In genomic region chr17:38877130-38877851, GRCh38 we compare ENCODE assay signal across 8 cellular contexts. TPM values are rescaled to one million over a fixed set of nuclear protein-coding genes. Genes with fewer than 3 reads are reported as not detected.
DNase-seq lines count a peak whose midpoint lies in the region; ATAC-seq and TF ChIP-seq lines count a peak whose summit lies in the region.

No MANE protein-coding gene starts in this region.

- no peaks in the 10 kb centered on the region for H3K27me3 ChIP-seq in SU-DHL-6 (ENCODE audit: low read length)
- no peaks in the 10 kb centered on the region for H3K27me3 ChIP-seq in gastroesophageal sphincter
- no peaks in the 10 kb centered on the region for H3K27me3 ChIP-seq in thoracic aorta (replicated peaks; ENCODE audit: insufficient read depth)
- no peaks in the 10 kb centered on the region for H3K27me3 ChIP-seq in aorta (ENCODE audit: control insufficient read depth in 1 of 2, insufficient read depth in 2 of 2, low read length in 1 of 2)

- peak overlapping the region; percentile 31 for H3K4me2 ChIP-seq in SU-DHL-6 (ENCODE audit: low read depth, low read length, poor library complexity, severe bottlenecking)

- DNase-seq in activated CD4-positive, alpha-beta T cell treated with anti-CD3 and anti-CD28 coated beads, Interleukin-2, amount 50 U/mL, for 1 hour, result peak; percentile 38
- no peak for DNase-seq in activated CD4-positive, alpha-beta T cell treated with anti-CD3 and anti-CD28 coated beads for 48 hours
- DNase-seq in thoracic aorta (ENCODE audit: low spot score), result no peak
- DNase-seq in aorta, result no peak
- DNase-seq in NCI-H187 (lab: John Stamatoyannopoulos, UW), result no peak

- no peak overlapping the region for H3K4me3 ChIP-seq in SU-DHL-6 (ENCODE audit: insufficient read depth, low read length, poor library complexity, severe bottlenecking)
- peak overlapping the region in 1 of 2 donors; percentile 1 for H3K4me3 ChIP-seq in gastroesophageal sphincter
- no peak overlapping the region for H3K4me3 ChIP-seq in thoracic aorta
- no peak overlapping the region for H3K4me3 ChIP-seq in aorta (ENCODE audit: low read length in 2 of 2)

- H4K20me1 ChIP-seq in SU-DHL-6 (ENCODE audit: low read depth, low read length), result no peaks in the 10 kb centered on the region

- intact Hi-C loops in aorta (cut with DNase I), result loop anchor here in 1 of 2 donors (5.0 to 10.0 kb wide), 2 partner anchors 40 to 278 kb away; partner anchors contain the start of gene PLXDC1

- no peak for TF ChIP-seq EP300 in gastroesophageal sphincter (IDR thresholded peaks at IDR 0.05)

- H3K9ac ChIP-seq in SU-DHL-6 (ENCODE audit: low read length), result peak overlapping the region; percentile 11; the same call in 1 of the 2 replicates

- H3K4me1 ChIP-seq in gastroesophageal sphincter (peaks cover 6 to 100% (median 85%) of the 10 kb centered on the region in 3 donors), thoracic aorta (ENCODE audit: control insufficient read depth in 1 of 2, low read depth in 2 of 2) (peaks cover 80 to 98% of the 10 kb centered on the region in 2 donors), aorta (ENCODE audit: control insufficient read depth in 1 of 2, insufficient read depth in 2 of 2, low read length in 2 of 2) (peaks cover 2 to 8% of the 10 kb centered on the region in 2 donors)

- no peaks in the 10 kb centered on the region for H3F3A ChIP-seq in SU-DHL-6 (ENCODE audit: insufficient read depth)

- H3K27ac ChIP-seq in SU-DHL-6 (ENCODE audit: low read depth, low read length) (peak overlapping the region; percentile 53), gastroesophageal sphincter (peak overlapping the region in 3 of 4 donors; percentile 62 to 96 (median 66)), thoracic aorta (peak overlapping the region; percentile 3 to 63), aorta (ENCODE audit: low read depth in 1 of 2, low read length in 2 of 2) (peak overlapping the region in 1 of 2 donors; percentile 78)

- TF ChIP-seq CTCF in SU-DHL-6 (IDR thresholded peaks at IDR 0.05; ENCODE audit: insufficient read depth, low read length, poor library complexity, severe bottlenecking), result no peak
- no peak for TF ChIP-seq CTCF in gastroesophageal sphincter (IDR thresholded peaks at IDR 0.05)
- TF ChIP-seq CTCF in thoracic aorta (IDR thresholded peaks at IDR 0.05), result no peak

- H3K36me3 ChIP-seq in SU-DHL-6 (ENCODE audit: low read length), result no peaks in the 10 kb centered on the region
- peaks cover 0 to 26% of the 10 kb centered on the region in 2 donors for H3K36me3 ChIP-seq in gastroesophageal sphincter
- H3K36me3 ChIP-seq in thoracic aorta, result peaks cover 19% of the 10 kb centered on the region
- peaks cover 0 to 2% of the 10 kb centered on the region in 2 donors for H3K36me3 ChIP-seq in aorta (ENCODE audit: control insufficient read depth in 1 of 2, insufficient read depth in 2 of 2, low read length in 1 of 2)

- no peak for TF ChIP-seq POLR2A in gastroesophageal sphincter (IDR thresholded peaks at IDR 0.05)

- ATAC-seq in gastroesophageal sphincter, result no peak
- no peak for ATAC-seq in thoracic aorta (ENCODE audit: insufficient number of reproducible peaks, low FRiP score, low read depth)
- ATAC-seq in HG02610 (IDR thresholded peaks at IDR 0.05; ENCODE audit: unreplicated experiment), result no peak
- no peak for ATAC-seq in aorta (ENCODE audit: low FRiP score)

- peaks cover 87% of the 10 kb centered on the region for H3K79me2 ChIP-seq in SU-DHL-6 (ENCODE audit: insufficient read depth, low read length)

- H3K9me2 ChIP-seq in SU-DHL-6 (replicated peaks; ENCODE audit: insufficient read depth, low read length), result no peaks in the 10 kb centered on the region

- H2AFZ ChIP-seq in SU-DHL-6 (ENCODE audit: low read depth, low read length, severe bottlenecking), result no peak overlapping the region

- no peaks in the 10 kb centered on the region for H3K9me3 ChIP-seq in SU-DHL-6 (ENCODE audit: insufficient read depth, low read length)
- H3K9me3 ChIP-seq in gastroesophageal sphincter, result no peaks in the 10 kb centered on the region
- no peaks in the 10 kb centered on the region for H3K9me3 ChIP-seq in thoracic aorta
- no peaks in the 10 kb centered on the region for H3K9me3 ChIP-seq in aorta (ENCODE audit: control insufficient read depth, low read length)

- no CpG with 5 or more reads among the region's 7 CpGs for WGBS in gastroesophageal sphincter (ENCODE audit: low coverage in 1 of 2), 2 donors
- 34 to 39% methylated on average over 7 of the region's 7 CpGs for WGBS in aorta, 2 donors

RNA-seq across cellular contexts. Expression of gene LASP1, which starts 7.4 kb away (rescaled TPM):
- total RNA-seq in gastroesophageal sphincter (10 to 100 TPM; 33.5 to 88.9 (median 73.6) TPM), thoracic aorta (100 to 1,000 TPM in 1 of 2 donors, 10 to 100 TPM in 1; 87.2 to 219 TPM), aorta (100 to 1,000 TPM; 136 to 169 TPM)
- polyA plus RNA-seq in aorta, result 10 to 100 TPM; 68.5 to 78.9 TPM

RNA-seq across cellular contexts. Expression of gene RPL23, which starts 23.8 kb away (rescaled TPM):
- total RNA-seq in gastroesophageal sphincter, result 1,000 to 10,000 TPM in 3 of 4 donors, 100 to 1,000 TPM in 1; 755 to 2,040 (median 1,511) TPM
- total RNA-seq in thoracic aorta, result 100 to 1,000 TPM; 870 to 981 TPM
- total RNA-seq in aorta, result 1,000 to 10,000 TPM; 1,147 to 1,150 TPM
- 1,000 to 10,000 TPM; 2,973 to 5,274 TPM for polyA plus RNA-seq in aorta

RNA-seq across cellular contexts. Expression of gene CWC25, which starts 52.2 kb away (rescaled TPM):
- total RNA-seq in gastroesophageal sphincter (10 to 100 TPM; 13.6 to 35.0 (median 23.3) TPM), thoracic aorta (10 to 100 TPM; 28.0 to 29.1 TPM), aorta (10 to 100 TPM; 19.0 to 23.9 TPM)
- 10 to 100 TPM in 1 of 2 donors, 1 to 10 TPM in 1; 7.1 to 32.7 TPM for polyA plus RNA-seq in aorta
